Comparison of ENCODE assay signal across 1 cellular context in genomic region chr13:24842533-24843278, GRCh38.
TF ChIP-seq lines count a peak whose summit lies in the region.

No MANE protein-coding gene starts in this region.

TF ChIP-seq in WTC11, 78 proteins besides CTCF, POLR2A, EP300 and RAD21 (continued from another document):
- TF ChIP-seq STAT6 (CRISPR knock-in tag; conservative IDR thresholded peaks at IDR 0.05; ENCODE audit: low read depth) (no peak), EMX1 (CRISPR knock-in tag; IDR thresholded peaks at IDR 0.05) (no peak), RELA (CRISPR knock-in tag; IDR thresholded peaks at IDR 0.05; ENCODE audit: borderline replicate concordance) (no peak), USF1 (CRISPR knock-in tag; IDR thresholded peaks at IDR 0.05) (no peak), ZNF671 (CRISPR knock-in tag; IDR thresholded peaks at IDR 0.05) (no peak)
TF ChIP-seq in WTC11: peak in this region for 0.
